2 cellular contexts compared by ENCODE assay signal in genomic region chr12:12272869-12273268, GRCh38.
A peak's percentile ranks its signal among the peaks of the same experiment; 100 is the strongest.
TF ChIP-seq lines count a peak whose summit lies in the region.

No MANE protein-coding gene starts in this region.

TF ChIP-seq in A549, 52 proteins besides CTCF, POLR2A, EP300 and RAD21:
- TF ChIP-seq GATA3 (IDR thresholded peaks at IDR 0.05; ENCODE audit: borderline replicate concordance): peak; percentile 35; the same call in 1 of the 2 replicates
- no peak for TF ChIP-seq HOXA7 (CRISPR knock-in tag; IDR thresholded peaks at IDR 0.05)

TF ChIP-seq in H1, 55 proteins besides CTCF, POLR2A, EP300 and RAD21:
- TF ChIP-seq, protein P1, sequence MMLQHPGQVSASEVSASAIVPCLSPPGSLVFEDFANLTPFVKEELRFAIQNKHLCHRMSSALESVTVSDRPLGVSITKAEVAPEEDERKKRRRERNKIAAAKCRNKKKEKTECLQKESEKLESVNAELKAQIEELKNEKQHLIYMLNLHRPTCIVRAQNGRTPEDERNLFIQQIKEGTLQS (IDR thresholded peaks at IDR 0.05; ENCODE audit: insufficient read depth, low read depth, low read length): no peak
- TF ChIP-seq EZH2 (IDR thresholded peaks at IDR 0.05; ENCODE audit: low read depth, low read length, severe bottlenecking) (no peak), SUZ12 (IDR thresholded peaks at IDR 0.05; ENCODE audit: low read length) (no peak), CHD2 (IDR thresholded peaks at IDR 0.05; ENCODE audit: low read length) (no peak), HDAC2 (IDR thresholded peaks at IDR 0.05; ENCODE audit: borderline replicate concordance in 1 of 2, low read depth in 2 of 2, low read length in 2 of 2) (no peak), RFX5 (IDR thresholded peaks at IDR 0.05; ENCODE audit: borderline replicate concordance, low read depth, low read length) (no peak), KDM5A (IDR thresholded peaks at IDR 0.05; ENCODE audit: low read length) (no peak), SP1 (IDR thresholded peaks at IDR 0.05; ENCODE audit: low read depth, low read length) (peak; percentile 34; the same call in 1 of the 2 replicates), TEAD4 (IDR thresholded peaks at IDR 0.05; ENCODE audit: low read depth, low read length) (peak; percentile 58), NRF1 (IDR thresholded peaks at IDR 0.05; ENCODE audit: low read depth, low read length) (no peak), PHF8 (conservative IDR thresholded peaks at IDR 0.05; ENCODE audit: low read depth, low read length) (no peak), SAP30 (IDR thresholded peaks at IDR 0.05; ENCODE audit: insufficient read depth, insufficient replicate concordance, low read length) (no peak), YY1 (IDR thresholded peaks at IDR 0.05; ENCODE audit: low read depth, low read length) (no peak), KDM1A (IDR thresholded peaks at IDR 0.05; ENCODE audit: borderline replicate concordance, low read length) (no peak), RBBP5 (IDR thresholded peaks at IDR 0.05; ENCODE audit: borderline replicate concordance, low read depth, low read length) (no peak)
- TF ChIP-seq, protein P2, sequence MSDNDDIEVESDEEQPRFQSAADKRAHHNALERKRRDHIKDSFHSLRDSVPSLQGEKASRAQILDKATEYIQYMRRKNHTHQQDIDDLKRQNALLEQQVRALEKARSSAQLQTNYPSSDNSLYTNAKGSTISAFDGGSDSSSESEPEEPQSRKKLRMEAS (IDR thresholded peaks at IDR 0.05): no peak
